ENCODE assay signal across 1 cellular context in genomic region chr2:24077535-24077877, GRCh38.
TF ChIP-seq lines count a peak whose summit lies in the region.

No MANE protein-coding gene starts in this region.

TF ChIP-seq in IMR-90, 13 proteins besides CTCF, POLR2A, EP300 and RAD21 (continued from another document):
- no peak for TF ChIP-seq ELK1 (IDR thresholded peaks at IDR 0.05; ENCODE audit: borderline replicate concordance, low read depth, low read length)
- TF ChIP-seq CHD1 (IDR thresholded peaks at IDR 0.05; ENCODE audit: low read depth, low read length), result no peak
- no peak for TF ChIP-seq MAZ (IDR thresholded peaks at IDR 0.05; ENCODE audit: borderline replicate concordance, low read depth, low read length)
- no peak for TF ChIP-seq RCOR1 (IDR thresholded peaks at IDR 0.05; ENCODE audit: insufficient replicate concordance, low read length)
TF ChIP-seq in IMR-90: peak in this region for 0.
